Comparison of ENCODE assay signal across 1 cellular context in the genomic region with DNA sequence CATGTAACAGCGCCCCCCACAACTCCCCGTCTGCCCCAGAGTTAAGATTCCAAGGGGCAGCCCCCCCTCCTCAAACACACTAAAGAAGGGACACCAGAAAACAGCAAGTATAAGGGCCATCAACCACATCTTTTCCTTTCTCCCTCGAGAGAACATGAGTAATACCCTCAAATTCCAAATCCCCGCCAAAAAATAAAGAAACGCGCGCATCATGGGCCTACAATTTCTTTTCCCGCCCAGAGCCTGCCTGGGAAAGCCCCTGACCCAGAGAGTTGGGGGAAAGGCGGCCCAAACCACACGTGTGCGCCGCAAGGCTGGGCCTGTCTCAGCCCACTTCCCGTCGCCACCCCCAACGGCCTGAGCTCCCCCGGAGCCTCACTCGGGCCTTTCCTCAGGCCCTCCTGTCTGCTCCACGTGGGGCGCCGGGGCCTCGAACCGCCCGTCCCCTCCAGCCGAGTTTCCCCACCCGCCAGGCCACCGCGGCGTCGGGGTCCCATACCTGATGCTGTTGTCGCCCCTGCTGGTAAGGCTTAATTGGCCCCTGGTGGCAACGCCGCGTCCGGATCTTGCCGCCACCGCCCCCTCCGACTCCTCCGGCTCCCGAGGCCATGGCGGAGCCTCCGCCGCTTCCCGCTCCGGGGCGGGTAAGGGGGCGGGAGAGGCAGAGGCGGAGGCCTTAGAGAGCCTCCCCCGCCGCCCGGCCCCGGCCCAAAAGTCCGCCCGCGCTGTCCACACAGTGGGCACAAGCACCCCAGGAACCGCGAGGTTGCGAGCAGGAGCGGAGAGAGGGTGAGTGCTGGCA.
A peak's percentile ranks its signal among the peaks of the same experiment; 100 is the strongest.
TF ChIP-seq lines count a peak whose summit lies in the region.

No MANE protein-coding gene starts in this region.

TF ChIP-seq in HepG2, 621 proteins besides CTCF, POLR2A, EP300 and RAD21 (continued from another document and continues in another):
- TF ChIP-seq ETS1 (CRISPR knock-in tag; IDR thresholded peaks at IDR 0.05) (0 out of 2 replicates have a peak, but pooled peaks have one; percentile 73), THAP8 (CRISPR knock-in tag; IDR thresholded peaks at IDR 0.05; ENCODE audit: borderline replicate concordance) (peak; percentile 92), AGO1 (IDR thresholded peaks at IDR 0.05; ENCODE audit: low read depth, low read length, poor library complexity, severe bottlenecking) (no peak), ATF3 (CRISPR knock-in tag; IDR thresholded peaks at IDR 0.05) (no peak), ZNF614 (CRISPR knock-in tag; IDR thresholded peaks at IDR 0.05; ENCODE audit: borderline replicate concordance) (no peak), ZNF296 (CRISPR knock-in tag; conservative IDR thresholded peaks at IDR 0.05) (peak; percentile 89; the same call in 1 of the 2 replicates), ZMAT3 (CRISPR knock-in tag; conservative IDR thresholded peaks at IDR 0.05) (no peak), ZNF530 (CRISPR knock-in tag; IDR thresholded peaks at IDR 0.05; ENCODE audit: low read depth) (0 out of 2 replicates have a peak, but pooled peaks have one; percentile 9), ZNF703 (CRISPR knock-in tag; IDR thresholded peaks at IDR 0.05; ENCODE audit: borderline replicate concordance) (peak; percentile 62), SMAD9 (CRISPR knock-in tag; IDR thresholded peaks at IDR 0.05) (peak; percentile 59; the same call in 1 of the 2 replicates), HOXA9 (CRISPR knock-in tag; IDR thresholded peaks at IDR 0.05; ENCODE audit: borderline replicate concordance) (0 out of 2 replicates have a peak, but pooled peaks have one; percentile 56), HNRNPK (IDR thresholded peaks at IDR 0.05; ENCODE audit: low read depth, low read length, poor library complexity, severe bottlenecking) (peak; percentile 11), MXD4 (CRISPR knock-in tag; IDR thresholded peaks at IDR 0.05) (peak; percentile 88; the same call in 1 of the 2 replicates), ZNF225 (CRISPR knock-in tag; IDR thresholded peaks at IDR 0.05) (peak; percentile 68), ZBTB1 (CRISPR knock-in tag; IDR thresholded peaks at IDR 0.05; ENCODE audit: borderline replicate concordance) (no peak; the same call in 1 of the 2 replicates), NKX3-1 (CRISPR knock-in tag; IDR thresholded peaks at IDR 0.05) (peak; percentile 51; the same call in 1 of the 2 replicates), HOXA5 (CRISPR knock-in tag; IDR thresholded peaks at IDR 0.05) (peak; percentile 49; the same call in 1 of the 2 replicates), ZSCAN5A (CRISPR knock-in tag; IDR thresholded peaks at IDR 0.05; ENCODE audit: borderline replicate concordance) (peak; percentile 42; the same call in 1 of the 2 replicates), ZNF232 (CRISPR knock-in tag; IDR thresholded peaks at IDR 0.05; ENCODE audit: borderline replicate concordance) (no peak; the same call in 1 of the 2 replicates), ZNF10 (CRISPR knock-in tag; IDR thresholded peaks at IDR 0.05; ENCODE audit: borderline replicate concordance, low read depth) (no peak), PCBP1 (IDR thresholded peaks at IDR 0.05; ENCODE audit: borderline replicate concordance, low read depth, low read length) (peak; percentile 59; the same call in 1 of the 2 replicates), JUND (CRISPR knock-in tag; IDR thresholded peaks at IDR 0.05) (no peak), GRHL1 (CRISPR knock-in tag; conservative IDR thresholded peaks at IDR 0.05) (no peak), ZBTB34 (CRISPR knock-in tag; IDR thresholded peaks at IDR 0.05) (0 out of 2 replicates have a peak, but pooled peaks have one; percentile 8), ZNF615 (CRISPR knock-in tag; IDR thresholded peaks at IDR 0.05; ENCODE audit: borderline replicate concordance) (peak; percentile 46; the same call in 1 of the 2 replicates), ZBTB3 (CRISPR knock-in tag; IDR thresholded peaks at IDR 0.05; ENCODE audit: borderline replicate concordance, low read depth) (no peak)
- TF ChIP-seq, protein P1, sequence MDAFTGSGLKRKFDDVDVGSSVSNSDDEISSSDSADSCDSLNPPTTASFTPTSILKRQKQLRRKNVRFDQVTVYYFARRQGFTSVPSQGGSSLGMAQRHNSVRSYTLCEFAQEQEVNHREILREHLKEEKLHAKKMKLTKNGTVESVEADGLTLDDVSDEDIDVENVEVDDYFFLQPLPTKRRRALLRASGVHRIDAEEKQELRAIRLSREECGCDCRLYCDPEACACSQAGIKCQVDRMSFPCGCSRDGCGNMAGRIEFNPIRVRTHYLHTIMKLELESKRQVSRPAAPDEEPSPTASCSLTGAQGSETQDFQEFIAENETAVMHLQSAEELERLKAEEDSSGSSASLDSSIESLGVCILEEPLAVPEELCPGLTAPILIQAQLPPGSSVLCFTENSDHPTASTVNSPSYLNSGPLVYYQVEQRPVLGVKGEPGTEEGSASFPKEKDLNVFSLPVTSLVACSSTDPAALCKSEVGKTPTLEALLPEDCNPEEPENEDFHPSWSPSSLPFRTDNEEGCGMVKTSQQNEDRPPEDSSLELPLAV (CRISPR knock-in tag; conservative IDR thresholded peaks at IDR 0.05; ENCODE audit: low read depth): peak; percentile 80; the same call in 1 of the 2 replicates
- TF ChIP-seq, protein P2, sequence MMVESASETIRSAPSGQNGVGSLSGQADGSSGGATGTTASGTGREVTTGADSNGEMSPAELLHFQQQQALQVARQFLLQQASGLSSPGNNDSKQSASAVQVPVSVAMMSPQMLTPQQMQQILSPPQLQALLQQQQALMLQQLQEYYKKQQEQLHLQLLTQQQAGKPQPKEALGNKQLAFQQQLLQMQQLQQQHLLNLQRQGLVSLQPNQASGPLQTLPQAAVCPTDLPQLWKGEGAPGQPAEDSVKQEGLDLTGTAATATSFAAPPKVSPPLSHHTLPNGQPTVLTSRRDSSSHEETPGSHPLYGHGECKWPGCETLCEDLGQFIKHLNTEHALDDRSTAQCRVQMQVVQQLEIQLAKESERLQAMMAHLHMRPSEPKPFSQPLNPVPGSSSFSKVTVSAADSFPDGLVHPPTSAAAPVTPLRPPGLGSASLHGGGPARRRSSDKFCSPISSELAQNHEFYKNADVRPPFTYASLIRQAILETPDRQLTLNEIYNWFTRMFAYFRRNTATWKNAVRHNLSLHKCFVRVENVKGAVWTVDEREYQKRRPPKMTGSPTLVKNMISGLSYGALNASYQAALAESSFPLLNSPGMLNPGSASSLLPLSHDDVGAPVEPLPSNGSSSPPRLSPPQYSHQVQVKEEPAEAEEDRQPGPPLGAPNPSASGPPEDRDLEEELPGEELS (CRISPR knock-in tag; IDR thresholded peaks at IDR 0.05): peak; percentile 10; the same call in 1 of the 2 replicates
- TF ChIP-seq, protein P3, sequence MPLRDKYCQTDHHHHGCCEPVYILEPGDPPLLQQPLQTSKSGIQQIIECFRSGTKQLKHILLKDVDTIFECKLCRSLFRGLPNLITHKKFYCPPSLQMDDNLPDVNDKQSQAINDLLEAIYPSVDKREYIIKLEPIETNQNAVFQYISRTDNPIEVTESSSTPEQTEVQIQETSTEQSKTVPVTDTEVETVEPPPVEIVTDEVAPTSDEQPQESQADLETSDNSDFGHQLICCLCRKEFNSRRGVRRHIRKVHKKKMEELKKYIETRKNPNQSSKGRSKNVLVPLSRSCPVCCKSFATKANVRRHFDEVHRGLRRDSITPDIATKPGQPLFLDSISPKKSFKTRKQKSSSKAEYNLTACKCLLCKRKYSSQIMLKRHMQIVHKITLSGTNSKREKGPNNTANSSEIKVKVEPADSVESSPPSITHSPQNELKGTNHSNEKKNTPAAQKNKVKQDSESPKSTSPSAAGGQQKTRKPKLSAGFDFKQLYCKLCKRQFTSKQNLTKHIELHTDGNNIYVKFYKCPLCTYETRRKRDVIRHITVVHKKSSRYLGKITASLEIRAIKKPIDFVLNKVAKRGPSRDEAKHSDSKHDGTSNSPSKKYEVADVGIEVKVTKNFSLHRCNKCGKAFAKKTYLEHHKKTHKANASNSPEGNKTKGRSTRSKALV (CRISPR knock-in tag; IDR thresholded peaks at IDR 0.05): peak; percentile 84; the same call in 1 of the 2 replicates
- TF ChIP-seq, protein P4, sequence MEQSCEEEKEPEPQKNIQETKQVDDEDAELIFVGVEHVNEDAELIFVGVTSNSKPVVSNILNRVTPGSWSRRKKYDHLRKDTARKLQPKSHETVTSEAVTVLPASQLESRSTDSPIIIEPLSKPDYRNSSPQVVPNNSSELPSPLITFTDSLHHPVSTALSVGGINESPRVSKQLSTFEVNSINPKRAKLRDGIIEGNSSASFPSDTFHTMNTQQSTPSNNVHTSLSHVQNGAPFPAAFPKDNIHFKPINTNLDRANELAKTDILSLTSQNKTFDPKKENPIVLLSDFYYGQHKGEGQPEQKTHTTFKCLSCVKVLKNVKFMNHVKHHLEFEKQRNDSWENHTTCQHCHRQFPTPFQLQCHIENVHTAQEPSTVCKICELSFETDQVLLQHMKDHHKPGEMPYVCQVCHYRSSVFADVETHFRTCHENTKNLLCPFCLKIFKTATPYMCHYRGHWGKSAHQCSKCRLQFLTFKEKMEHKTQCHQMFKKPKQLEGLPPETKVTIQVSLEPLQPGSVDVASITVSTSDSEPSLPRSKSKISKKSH (CRISPR knock-in tag; IDR thresholded peaks at IDR 0.05; ENCODE audit: borderline replicate concordance): peak; percentile 85
- TF ChIP-seq, protein P5, sequence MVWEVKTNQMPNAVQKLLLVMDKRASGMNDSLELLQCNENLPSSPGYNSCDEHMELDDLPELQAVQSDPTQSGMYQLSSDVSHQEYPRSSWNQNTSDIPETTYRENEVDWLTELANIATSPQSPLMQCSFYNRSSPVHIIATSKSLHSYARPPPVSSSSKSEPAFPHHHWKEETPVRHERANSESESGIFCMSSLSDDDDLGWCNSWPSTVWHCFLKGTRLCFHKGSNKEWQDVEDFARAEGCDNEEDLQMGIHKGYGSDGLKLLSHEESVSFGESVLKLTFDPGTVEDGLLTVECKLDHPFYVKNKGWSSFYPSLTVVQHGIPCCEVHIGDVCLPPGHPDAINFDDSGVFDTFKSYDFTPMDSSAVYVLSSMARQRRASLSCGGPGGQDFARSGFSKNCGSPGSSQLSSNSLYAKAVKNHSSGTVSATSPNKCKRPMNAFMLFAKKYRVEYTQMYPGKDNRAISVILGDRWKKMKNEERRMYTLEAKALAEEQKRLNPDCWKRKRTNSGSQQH (CRISPR knock-in tag; IDR thresholded peaks at IDR 0.05; ENCODE audit: low read depth): no peak; the same call in 1 of the 2 replicates
- TF ChIP-seq, protein P6, sequence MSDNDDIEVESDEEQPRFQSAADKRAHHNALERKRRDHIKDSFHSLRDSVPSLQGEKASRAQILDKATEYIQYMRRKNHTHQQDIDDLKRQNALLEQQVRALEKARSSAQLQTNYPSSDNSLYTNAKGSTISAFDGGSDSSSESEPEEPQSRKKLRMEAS (IDR thresholded peaks at IDR 0.05): peak; percentile 93
